ENCODE assay signal across 18 cellular contexts in genomic region chr22:21450320-21450831, GRCh38. TPM values are rescaled to one million over a fixed set of nuclear protein-coding genes. Genes with fewer than 3 reads are reported as not detected.
DNase-seq lines count a peak whose midpoint lies in the region; ATAC-seq, FAIRE-seq and TF ChIP-seq lines count a peak whose summit lies in the region.
"Had no signal": no experiment of that assay in that cellular context is flagged by ENCODE, and none has a peak within 500 bp of the region (broad histone marks: within the 10 kb centered on the region; RNA-seq: fewer than 3 reads in every experiment).

No MANE protein-coding gene starts in this region.

- no peak overlapping the region for H3K27ac ChIP-seq in RWPE2 (ENCODE audit: poor library complexity, severe bottlenecking)
- no peak overlapping the region for H3K27ac ChIP-seq in HepG2 (ENCODE audit: extremely low read length, insufficient read depth, low read length)
- H3K27ac ChIP-seq: GM23248, KMS-11 had no signal

- H3K9me3 ChIP-seq in RWPE2 (ENCODE audit: severe bottlenecking) (no peaks in the 10 kb centered on the region), HepG2 (ENCODE audit: low read length) (no peaks in the 10 kb centered on the region)

- H3K4me2 ChIP-seq in HepG2 (ENCODE audit: low read depth, low read length) = no peak overlapping the region
- H3K4me2 ChIP-seq: KMS-11 had no signal

- 89% methylated on average over 11 of the region's 19 CpGs for WGBS in HepG2 (ENCODE audit: low lambda C conversion rate)

- in situ Hi-C loops in HepG2 (cut with HindIII; ENCODE audit: extremely low pct_ligation_motif_present, low pct_unique_long_range_greater_than_20kb) = no loop called here

- BruUV-seq in HepG2 (replicated peaks; lab: Mats Ljungman, UMichigan) = no TSS peak

- H3K36me3 ChIP-seq in RWPE2 (ENCODE audit: low read depth) (no peaks in the 10 kb centered on the region), HepG2 (replicated peaks in 1 of 2; ENCODE audit: control insufficient read depth in 1 of 2, insufficient read depth in 2 of 2, low read length in 2 of 2) (peaks cover 12 to 29% of the 10 kb centered on the region in 2 experiments)

- no peak overlapping the region for H3K27ac Mint-ChIP-seq in activated CD4-positive, alpha-beta T cell treated with anti-CD3 and anti-CD28 coated beads, Interleukin-2, amount 10 ng/mL, durations not matched to agents 7 days and 5 days
- H3K27ac Mint-ChIP-seq in activated CD4-positive, alpha-beta T cell treated with anti-CD3 and anti-CD28 coated beads for 36 hours = no peak overlapping the region
- H3K27ac Mint-ChIP-seq: activated CD8-positive, alpha-beta T cell treated with anti-CD3 and anti-CD28 coated beads for 36 hours; activated naive CD8-positive, alpha-beta T cell; T-helper 17 cell had no signal

- peaks cover 4% of the 10 kb centered on the region for H3K79me2 ChIP-seq in HepG2 (ENCODE audit: insufficient read depth, low read length)

- H3K27me3 Mint-ChIP-seq in activated CD4-positive, alpha-beta T cell treated with anti-CD3 and anti-CD28 coated beads, Interleukin-2, amount 10 ng/mL, durations not matched to agents 7 days and 5 days = no peaks in the 10 kb centered on the region
- no peaks in the 10 kb centered on the region for H3K27me3 Mint-ChIP-seq in activated CD4-positive, alpha-beta T cell treated with anti-CD3 and anti-CD28 coated beads for 36 hours
- H3K27me3 Mint-ChIP-seq: activated CD8-positive, alpha-beta T cell treated with anti-CD3 and anti-CD28 coated beads for 36 hours; activated naive CD8-positive, alpha-beta T cell; naive B cell; T-helper 17 cell had no signal

- no peak for ATAC-seq in activated CD4-positive, alpha-beta T cell treated with anti-CD3 and anti-CD28 coated beads for 36 hours
- ATAC-seq in RWPE2 (ENCODE audit: low read depth) = no peak
- ATAC-seq in HepG2 = no peak
- ATAC-seq in sciatic nerve = no peak
- ATAC-seq: activated CD8-positive, alpha-beta T cell treated with anti-CD3 and anti-CD28 coated beads for 36 hours; T-helper 17 cell had no signal

- H2AFZ ChIP-seq in HepG2 (ENCODE audit: low read length) = no peak overlapping the region
- H2AFZ ChIP-seq: GM23248 had no signal

- H3K4me3 ChIP-seq in RWPE2 (ENCODE audit: severe bottlenecking) (no peak overlapping the region), HepG2 (replicated peaks in 1 of 3; ENCODE audit: insufficient read depth in 1 of 3, low read depth in 2 of 3, low read length in 3 of 3) (no peak overlapping the region)
- H3K4me3 ChIP-seq: GM23248 had no signal

- FAIRE-seq in HepG2 (lab: Jason Lieb, UNC) = no peak
- FAIRE-seq: endometrium had no signal

- POLR2A ChIA-PET in activated CD4-positive, alpha-beta T cell treated with anti-CD3 and anti-CD28 coated beads, Interleukin-2, amount 10 ng/mL, durations not matched to agents 7 days and 5 days (lab: Charles Lee) = no interaction called here
- POLR2A ChIA-PET in activated CD4-positive, alpha-beta T cell treated with anti-CD3 and anti-CD28 coated beads for 36 hours (lab: Charles Lee) = no interaction called here
- POLR2A ChIA-PET in HepG2 (lab: Yijun Ruan, JAX) = no interaction called here

- H3K9me3 Mint-ChIP-seq in activated CD4-positive, alpha-beta T cell treated with anti-CD3 and anti-CD28 coated beads, Interleukin-2, amount 10 ng/mL, durations not matched to agents 7 days and 5 days = no peaks in the 10 kb centered on the region
- no peaks in the 10 kb centered on the region for H3K9me3 Mint-ChIP-seq in activated CD4-positive, alpha-beta T cell treated with anti-CD3 and anti-CD28 coated beads for 36 hours (ENCODE audit: low read depth)
- H3K9me3 Mint-ChIP-seq: activated CD8-positive, alpha-beta T cell treated with anti-CD3 and anti-CD28 coated beads for 36 hours; naive B cell had no signal

- no peak overlapping the region for H3K9ac ChIP-seq in HepG2 (ENCODE audit: insufficient read depth, low read depth, low read length)
- H3K9ac ChIP-seq: GM23248, KMS-11 had no signal

- TF ChIP-seq RAD21 in HepG2 (CRISPR knock-in tag; IDR thresholded peaks at IDR 0.05) = no peak

- no peaks in the 10 kb centered on the region for H3K4me1 Mint-ChIP-seq in activated CD4-positive, alpha-beta T cell treated with anti-CD3 and anti-CD28 coated beads, Interleukin-2, amount 10 ng/mL, durations not matched to agents 7 days and 5 days
- no peaks in the 10 kb centered on the region for H3K4me1 Mint-ChIP-seq in activated CD4-positive, alpha-beta T cell treated with anti-CD3 and anti-CD28 coated beads for 36 hours
- H3K4me1 Mint-ChIP-seq: naive B cell had no signal

- no peaks in the 10 kb centered on the region for H3K4me1 ChIP-seq in RWPE2 (ENCODE audit: insufficient read depth, poor library complexity, severe bottlenecking)
- no peaks in the 10 kb centered on the region for H3K4me1 ChIP-seq in HepG2 (ENCODE audit: insufficient read depth, low read length)

- TF ChIP-seq EP300 in HepG2 (IDR thresholded peaks at IDR 0.05; ENCODE audit: low read depth in 2 of 2, low read length in 2 of 2) (no peak), HepG2 (CRISPR knock-in tag; IDR thresholded peaks at IDR 0.05; ENCODE audit: borderline replicate concordance) (no peak)

- H3K36me3 Mint-ChIP-seq in activated CD4-positive, alpha-beta T cell treated with anti-CD3 and anti-CD28 coated beads, Interleukin-2, amount 10 ng/mL, durations not matched to agents 7 days and 5 days (ENCODE audit: low read depth) = no peaks in the 10 kb centered on the region
- no peaks in the 10 kb centered on the region for H3K36me3 Mint-ChIP-seq in activated CD4-positive, alpha-beta T cell treated with anti-CD3 and anti-CD28 coated beads for 36 hours (ENCODE audit: low read depth)
- H3K36me3 Mint-ChIP-seq: activated naive CD8-positive, alpha-beta T cell; naive B cell had no signal

- H3K4me3 Mint-ChIP-seq in activated CD4-positive, alpha-beta T cell treated with anti-CD3 and anti-CD28 coated beads, Interleukin-2, amount 10 ng/mL, durations not matched to agents 7 days and 5 days = no peak overlapping the region
- no peak overlapping the region for H3K4me3 Mint-ChIP-seq in activated CD4-positive, alpha-beta T cell treated with anti-CD3 and anti-CD28 coated beads for 36 hours
- H3K4me3 Mint-ChIP-seq: activated CD8-positive, alpha-beta T cell treated with anti-CD3 and anti-CD28 coated beads for 36 hours; activated naive CD8-positive, alpha-beta T cell; naive B cell; T-helper 17 cell had no signal

- peak; percentile 3 for DNase-seq in activated CD4-positive, alpha-beta T cell treated with anti-CD3 and anti-CD28 coated beads, Interleukin-2, amount 10 ng/mL, durations not matched to agents 7 days and 5 days
- DNase-seq in activated CD4-positive, alpha-beta T cell treated with anti-CD3 and anti-CD28 coated beads for 36 hours = no peak
- peak; percentile 34 for DNase-seq in RWPE2 (ENCODE audit: low spot score)
- no peak for DNase-seq in HepG2 (ENCODE audit: low spot score)
- peak; percentile 51 for DNase-seq in sciatic nerve (ENCODE audit: low spot score)
- DNase-seq in NCI-H524 (lab: John Stamatoyannopoulos, UW) = no peak
- no peak for DNase-seq in DMS79 treated with DMSO at 0.1 percent for 48 hours (lab: John Stamatoyannopoulos, UW)
- no peak for DNase-seq in activated gamma-delta T cell (lab: John Stamatoyannopoulos, UW)
- DNase-seq: activated CD8-positive, alpha-beta T cell treated with anti-CD3 and anti-CD28 coated beads for 36 hours; GDM1; GM23248; naive B cell; NCI-H1436; NCI-H510A treated with DMSO at 0.1 percent for 48 hours had no signal

- CTCF ChIA-PET in activated CD4-positive, alpha-beta T cell treated with anti-CD3 and anti-CD28 coated beads, Interleukin-2, amount 10 ng/mL, durations not matched to agents 7 days and 5 days (lab: Charles Lee) = no interaction called here
- CTCF ChIA-PET in activated CD4-positive, alpha-beta T cell treated with anti-CD3 and anti-CD28 coated beads for 36 hours (lab: Charles Lee) = no interaction called here
- CTCF ChIA-PET in HepG2 (lab: Yijun Ruan, JAX; ENCODE audit: low intra/inter-chr PET ratio, low total read pairs) = no interaction called here

- no peak for TF ChIP-seq POLR2A in HepG2 (IDR thresholded peaks at IDR 0.05; ENCODE audit: insufficient read depth in 1 of 2, low read depth in 2 of 2, low read length in 2 of 2)

- intact Hi-C loops in activated CD4-positive, alpha-beta T cell treated with anti-CD3 and anti-CD28 coated beads for 36 hours (cut with DNase I, micrococcal nuclease) = no loop called here
- intact Hi-C loops in HepG2 (cut with micrococcal nuclease; ENCODE audit: unreplicated experiment) = no loop called here
- intact Hi-C loops in sciatic nerve (cut with DNase I) = no loop called here

- H4K20me1 ChIP-seq in HepG2 (ENCODE audit: insufficient read depth, low read length) = no peaks in the 10 kb centered on the region

- TF ChIP-seq CTCF in RWPE2 (IDR thresholded peaks at IDR 0.05; ENCODE audit: poor library complexity, severe bottlenecking) (no peak), HepG2 (CRISPR knock-in tag; IDR thresholded peaks at IDR 0.05) (peak; percentile 24)

- H3K27me3 ChIP-seq in RWPE2 (ENCODE audit: insufficient read depth, poor library complexity, severe bottlenecking) (no peaks in the 10 kb centered on the region), HepG2 (ENCODE audit: control insufficient read depth in 1 of 2, insufficient read depth in 2 of 2, low read length in 2 of 2) (no peaks in the 10 kb centered on the region)

RNA-seq across cellular contexts. Expression of gene TMEM191C, which starts 16.8 kb away (rescaled TPM):
- total RNA-seq in activated CD4-positive, alpha-beta T cell treated with anti-CD3 and anti-CD28 coated beads, Interleukin-2, amount 10 ng/mL, durations not matched to agents 7 days and 5 days = 1 to 10 TPM; 1.4 to 2.0 TPM
- total RNA-seq in activated CD4-positive, alpha-beta T cell treated with anti-CD3 and anti-CD28 coated beads for 36 hours = 1 to 10 TPM; 1.0 to 1.1 TPM
- total RNA-seq in HepG2 (2016; rRNA removed; fragmentation: Illumina TruSeq; extraction: Trizol) (1.2 and 2.9 TPM in 2 replicates), sciatic nerve (1.4 TPM)
- 1.9 and 4.2 TPM in 2 replicates for total RNA-seq in HepG2 (2016; cell fraction: cytosol; rRNA removed; fragmentation: Illumina TruSeq; extraction: Trizol; ENCODE audit: low read depth)
- total RNA-seq in HepG2 (2016; cell fraction: insoluble cytoplasmic fraction; rRNA removed; fragmentation: Illumina TruSeq; extraction: Trizol) = 0.85 and 0.91 TPM in 2 replicates
- total RNA-seq in HepG2 (2016; cell fraction: membrane; rRNA removed; fragmentation: Illumina TruSeq; extraction: Trizol) = 1.3 and 1.9 TPM in 2 replicates
- 1.6 TPM in 2 replicates for total RNA-seq in HepG2 (2016; cell fraction: nucleus; rRNA removed; fragmentation: Illumina TruSeq; extraction: Trizol)
- 2.9 and 3.3 TPM in 2 replicates for polyA plus RNA-seq in HepG2 (2011; rRNA removed)
- 3.1 and 4.1 TPM in 2 replicates for polyA plus RNA-seq in HepG2 (2011; cell fraction: cytosol; rRNA removed)
- polyA plus RNA-seq in HepG2 (2011; cell fraction: nucleus; rRNA removed) = 19.1 and 20.7 TPM in 2 replicates
- 1.2 and 1.3 TPM in 2 replicates for polyA plus RNA-seq in HepG2 (2012)
- polyA plus RNA-seq in HepG2 (2016; cell fraction: cytosol; fragmentation: Illumina TruSeq; extraction: Trizol; ENCODE audit: low read depth) = 0.45 and 0.86 TPM in 2 replicates
- 0.90 and 1.4 TPM in 2 replicates for polyA plus RNA-seq in HepG2 (2016; cell fraction: insoluble cytoplasmic fraction; fragmentation: Illumina TruSeq; extraction: Trizol; ENCODE audit: low read depth)
- 0.54 and 0.72 TPM in 2 replicates for polyA plus RNA-seq in HepG2 (2016; cell fraction: membrane; fragmentation: Illumina TruSeq; extraction: Trizol; ENCODE audit: low read depth)
- polyA plus RNA-seq in HepG2 (2016; cell fraction: nucleus; fragmentation: Illumina TruSeq; extraction: Trizol; ENCODE audit: insufficient read depth, low read depth) = 3.6 and 4.2 TPM in 2 replicates
- 1.1 and 3.0 TPM in 2 replicates for polyA minus RNA-seq in HepG2 (2011; rRNA and poly(A)+ RNA removed; ENCODE audit: low replicate concordance)
- polyA minus RNA-seq in HepG2 (2011; cell fraction: cytosol; rRNA and poly(A)+ RNA removed) = 1.3 and 2.4 TPM in 2 replicates
- polyA minus RNA-seq in HepG2 (2011; cell fraction: nucleus; rRNA and poly(A)+ RNA removed) = 2.2 and 4.0 TPM in 2 replicates

RNA-seq across cellular contexts. Expression of gene HIC2, which starts 33.2 kb away (rescaled TPM):
- total RNA-seq in activated CD4-positive, alpha-beta T cell treated with anti-CD3 and anti-CD28 coated beads, Interleukin-2, amount 10 ng/mL, durations not matched to agents 7 days and 5 days = 1 to 10 TPM; 5.1 to 5.5 TPM
- total RNA-seq in activated CD4-positive, alpha-beta T cell treated with anti-CD3 and anti-CD28 coated beads for 36 hours = 1 to 10 TPM; 4.1 to 4.2 TPM
- total RNA-seq in HepG2 (2016; rRNA removed; fragmentation: Illumina TruSeq; extraction: Trizol) = 11.6 and 13.7 TPM in 2 replicates
- total RNA-seq in HepG2 (2016; cell fraction: cytosol; rRNA removed; fragmentation: Illumina TruSeq; extraction: Trizol; ENCODE audit: low read depth) = 1.2 and 1.5 TPM in 2 replicates
- total RNA-seq in HepG2 (2016; cell fraction: insoluble cytoplasmic fraction; rRNA removed; fragmentation: Illumina TruSeq; extraction: Trizol) = 9.7 and 13.2 TPM in 2 replicates
- total RNA-seq in HepG2 (2016; cell fraction: membrane; rRNA removed; fragmentation: Illumina TruSeq; extraction: Trizol) = 4.6 and 5.2 TPM in 2 replicates
- 10.7 and 10.9 TPM in 2 replicates for total RNA-seq in HepG2 (2016; cell fraction: nucleus; rRNA removed; fragmentation: Illumina TruSeq; extraction: Trizol)
- polyA plus RNA-seq in HepG2 (2011; rRNA removed) = 5.0 and 6.1 TPM in 2 replicates
- polyA plus RNA-seq in HepG2 (2011; cell fraction: cytosol; rRNA removed) = 4.6 and 4.8 TPM in 2 replicates
- polyA plus RNA-seq in HepG2 (2011; cell fraction: nucleus; rRNA removed) = 14.6 and 16.6 TPM in 2 replicates
- 12.6 and 12.9 TPM in 2 replicates for polyA plus RNA-seq in HepG2 (2012)
- polyA plus RNA-seq in HepG2 (2016; cell fraction: cytosol; fragmentation: Illumina TruSeq; extraction: Trizol; ENCODE audit: low read depth) = 0.53 and 0.58 TPM in 2 replicates
- polyA plus RNA-seq in HepG2 (2016; cell fraction: insoluble cytoplasmic fraction; fragmentation: Illumina TruSeq; extraction: Trizol; ENCODE audit: low read depth) = 7.8 and 10.0 TPM in 2 replicates
- 1.8 and 2.0 TPM in 2 replicates for polyA plus RNA-seq in HepG2 (2016; cell fraction: membrane; fragmentation: Illumina TruSeq; extraction: Trizol; ENCODE audit: low read depth)
- 14.3 and 15.7 TPM in 2 replicates for polyA plus RNA-seq in HepG2 (2016; cell fraction: nucleus; fragmentation: Illumina TruSeq; extraction: Trizol; ENCODE audit: insufficient read depth, low read depth)
- 2.3 and 19.9 TPM in 2 replicates for polyA minus RNA-seq in HepG2 (2011; rRNA and poly(A)+ RNA removed; ENCODE audit: low replicate concordance)
- 7.5 and 8.9 TPM in 2 replicates for polyA minus RNA-seq in HepG2 (2011; cell fraction: cytosol; rRNA and poly(A)+ RNA removed)
- polyA minus RNA-seq in HepG2 (2011; cell fraction: nucleus; rRNA and poly(A)+ RNA removed) = 10.9 and 11.6 TPM in 2 replicates
- 4.8 TPM for total RNA-seq in sciatic nerve

Comparison
In these comparisons a context has a peak if more than half of its experiments do, and no peak if none do; other contexts are left out.
1. DNase-seq: peak in activated CD4-positive, alpha-beta T cell treated with anti-CD3 and anti-CD28 coated beads, Interleukin-2, amount 10 ng/mL, durations not matched to agents 7 days and 5 days (single experiment), RWPE2 (single experiment) and sciatic nerve (single experiment); none in activated CD4-positive, alpha-beta T cell treated with anti-CD3 and anti-CD28 coated beads for 36 hours (single experiment), HepG2 (single experiment), NCI-H524 (0 of 2), DMS79 treated with DMSO at 0.1 percent for 48 hours (single experiment) and activated gamma-delta T cell (single experiment).